17 cellular contexts compared by ENCODE assay signal in the genomic region with DNA sequence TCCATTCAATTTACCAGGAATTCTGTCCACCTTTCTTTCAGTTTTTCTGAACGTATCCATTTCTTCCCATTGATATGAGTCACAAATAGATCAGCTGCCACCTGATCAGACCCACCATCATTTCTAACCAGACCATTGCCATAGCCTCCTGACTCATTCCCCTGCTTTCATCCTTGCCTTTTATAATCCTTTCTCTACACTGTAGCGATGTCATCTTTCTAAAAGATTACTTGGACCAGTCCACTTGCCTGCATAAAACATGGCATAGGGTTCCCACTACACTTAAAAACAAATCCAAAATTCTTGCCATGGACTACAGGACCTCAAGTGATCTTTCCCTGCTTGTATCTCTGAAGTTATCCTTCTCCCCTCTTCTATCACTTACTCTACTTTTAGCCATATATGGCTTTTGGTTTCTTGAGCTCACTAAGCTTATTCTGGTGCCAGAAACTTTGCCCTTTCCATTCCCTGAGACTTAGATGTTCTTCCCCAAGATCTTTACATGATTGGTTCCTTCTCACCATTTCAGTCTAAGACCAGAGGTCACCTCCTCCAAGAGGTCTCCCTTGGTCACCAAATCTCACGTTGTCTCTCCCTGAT.
DNase-seq lines count a peak whose midpoint lies in the region; ATAC-seq and TF ChIP-seq lines count a peak whose summit lies in the region.
"Had no signal": no experiment of that assay in that cellular context is flagged by ENCODE, and none has a peak within 500 bp of the region (broad histone marks: within the 10 kb centered on the region; RNA-seq: fewer than 3 reads in every experiment).

No MANE protein-coding gene starts in this region.

- no peak overlapping the region for H2AFZ ChIP-seq in PC-9

- TF ChIP-seq CTCF in PC-9 (conservative IDR thresholded peaks at IDR 0.05), result no peak
- no peak for TF ChIP-seq CTCF in epithelial cell of esophagus (IDR thresholded peaks at IDR 0.05; ENCODE audit: insufficient read depth, low read depth, low read length, missing control alignments)

- BruUV-seq in PC-9 (replicated peaks; lab: Mats Ljungman, UMichigan), result TSS peak; percentile 9

- peaks cover 5% of the 10 kb centered on the region for H3F3A ChIP-seq in PC-9 (ENCODE audit: insufficient read depth, low read depth)

- H3K4me1 ChIP-seq in PC-9 (replicated peaks; ENCODE audit: insufficient read depth), result peaks cover 26% of the 10 kb centered on the region
- H3K4me1 ChIP-seq: Peyer's patch, psoas muscle had no signal

- H3K4me2 ChIP-seq in PC-9, result no peak overlapping the region
- H3K4me2 ChIP-seq: BLaER1 treated with 17β-estradiol and CSF1 and Interleukin-3, amounts not matched to agents 10 nM and 100 nM had no signal

- no peaks in the 10 kb centered on the region for H3K9me2 ChIP-seq in PC-9 (ENCODE audit: insufficient read depth)

- H3K27ac ChIP-seq in PC-9, result no peak overlapping the region
- H3K27ac ChIP-seq: BLaER1 treated with 17β-estradiol and CSF1 and Interleukin-3, amounts not matched to agents 10 nM and 100 nM; Peyer's patch; psoas muscle had no signal

- no peak for ATAC-seq in HG02610 (IDR thresholded peaks at IDR 0.05; ENCODE audit: unreplicated experiment)
- ATAC-seq: psoas muscle had no signal

- POLR2A ChIA-PET in PC-9 (lab: Charles Lee; ENCODE audit: unreplicated experiment), result no interaction called here

- no peaks in the 10 kb centered on the region for H3K79me2 ChIP-seq in PC-9 (ENCODE audit: low read depth)

- H3K4me3 ChIP-seq in PC-9, result no peak overlapping the region
- H3K4me3 ChIP-seq in epithelial cell of esophagus (ENCODE audit: low read length), result no peak overlapping the region
- H3K4me3 ChIP-seq: BLaER1 treated with 17β-estradiol and CSF1 and Interleukin-3, amounts not matched to agents 10 nM and 100 nM; Peyer's patch; psoas muscle had no signal

- intact Hi-C loops in PC-9 (cut with micrococcal nuclease; ENCODE audit: unreplicated experiment), result no loop called here

- H3K9me3 ChIP-seq in PC-9 (ENCODE audit: insufficient read depth, low read depth), result peaks cover 4% of the 10 kb centered on the region; the same call in 1 of the 2 replicates
- H3K9me3 ChIP-seq: BLaER1 treated with 17β-estradiol and CSF1 and Interleukin-3, amounts not matched to agents 10 nM and 100 nM; Peyer's patch; psoas muscle had no signal

- no peaks in the 10 kb centered on the region for H3K36me3 ChIP-seq in PC-9 (ENCODE audit: low read depth)
- H3K36me3 ChIP-seq: BLaER1 treated with 17β-estradiol and CSF1 and Interleukin-3, amounts not matched to agents 10 nM and 100 nM; Peyer's patch had no signal

- CTCF ChIA-PET in PC-9 (lab: Charles Lee), result no interaction called here

- H4K20me1 ChIP-seq in PC-9 (ENCODE audit: insufficient read depth), result no peaks in the 10 kb centered on the region
- H4K20me1 ChIP-seq: BLaER1 treated with 17β-estradiol and CSF1 and Interleukin-3, amounts not matched to agents 10 nM and 100 nM had no signal

- DNase-seq in ELR (ENCODE audit: low read depth), result peak; percentile 94
- DNase-seq in PC-9, result no peak
- peak; percentile 87 for DNase-seq in epithelial cell of esophagus (ENCODE audit: low read depth)
- DNase-seq in non-pigmented ciliary epithelial cell (ENCODE audit: low read depth), result peak; percentile 63
- no peak for DNase-seq in NAMALWA (ENCODE audit: low spot score)
- no peak for DNase-seq in activated effector memory CD4-positive, alpha-beta T cell treated with Interleukin-2 at 50 U/mL for 16 hours
- DNase-seq in NCI-H524 (lab: John Stamatoyannopoulos, UW), result no peak
- DNase-seq: activated CD4-positive, alpha-beta T cell treated with anti-CD3 and anti-CD28 coated beads for 48 hours; activated T-cell treated with anti-CD3 and anti-CD28 coated beads, Interleukin-2, amount 50 U/mL, for 24 hours; DND-41; head of caudate nucleus; kidney; NCI-H510A treated with DMSO at 0.1 percent for 48 hours; Peyer's patch; psoas muscle had no signal

- H3K27me3 ChIP-seq in PC-9 (ENCODE audit: insufficient read depth, low read depth), result no peaks in the 10 kb centered on the region
- H3K27me3 ChIP-seq: BLaER1 treated with 17β-estradiol and CSF1 and Interleukin-3, amounts not matched to agents 10 nM and 100 nM; Peyer's patch had no signal

Comparison
In these comparisons a context has a peak if more than half of its experiments do, and no peak if none do; other contexts are left out.
1. DNase-seq: peak in ELR (single experiment), epithelial cell of esophagus (single experiment) and non-pigmented ciliary epithelial cell (single experiment); none in PC-9 (0 of 2), NAMALWA (single experiment), activated effector memory CD4-positive, alpha-beta T cell treated with Interleukin-2 at 50 U/mL for 16 hours (single experiment) and NCI-H524 (0 of 2).